In the genomic region with DNA sequence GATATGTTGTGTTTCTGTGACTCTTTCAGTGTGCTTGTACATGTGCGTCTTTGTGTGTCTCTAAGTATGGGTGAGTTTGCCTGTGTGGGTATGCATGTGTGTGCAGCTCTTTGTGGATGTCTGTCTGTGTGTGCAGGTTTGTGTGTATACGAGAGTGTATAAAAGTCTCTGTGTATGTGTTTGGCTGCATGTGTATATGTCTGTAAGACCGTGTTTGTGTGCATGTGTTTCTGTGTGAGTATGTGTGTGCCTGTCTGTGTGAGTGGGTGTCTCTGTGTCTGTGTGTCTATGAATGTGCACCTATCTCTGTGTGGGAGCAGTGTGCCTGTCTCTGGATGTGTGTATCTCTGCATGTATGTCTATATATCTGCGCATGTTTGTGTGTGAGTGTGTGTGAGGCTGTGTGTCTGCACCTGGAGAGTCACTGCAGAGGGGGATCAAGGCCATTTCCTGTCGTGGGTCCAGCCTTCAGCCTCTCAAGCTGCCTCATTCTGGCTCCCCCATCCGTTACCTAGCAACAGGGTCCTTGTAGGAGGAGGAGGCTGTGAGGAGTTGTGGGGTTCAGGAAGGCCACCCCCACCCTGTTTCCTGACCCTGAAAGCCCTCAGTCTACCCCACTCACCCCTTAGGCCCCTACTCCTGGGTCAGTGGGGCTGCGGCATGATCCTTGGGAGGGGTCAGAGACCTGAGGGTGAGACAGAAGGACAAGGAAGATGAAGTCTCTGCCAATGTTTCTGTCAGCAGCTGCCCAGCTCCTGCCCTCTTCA, we compare ENCODE assay signal across 12 cellular contexts. TPM values are rescaled to one million over a fixed set of nuclear protein-coding genes. Genes with fewer than 3 reads are reported as not detected.
DNase-seq lines count a peak whose midpoint lies in the region; TF ChIP-seq lines count a peak whose summit lies in the region.
"Had no signal": no experiment of that assay in that cellular context is flagged by ENCODE, and none has a peak within 500 bp of the region (broad histone marks: within the 10 kb centered on the region; RNA-seq: fewer than 3 reads in every experiment).

No MANE protein-coding gene starts in this region.

- H3K4me1 ChIP-seq in mononuclear cell (ENCODE audit: insufficient read depth, low read length) (peaks cover 100% of the 10 kb centered on the region), GM23248 (ENCODE audit: insufficient read depth) (no peaks in the 10 kb centered on the region)

- peak; percentile 73 for DNase-seq in GM20000 (ENCODE audit: low spot score)
- peak; percentile 66 for DNase-seq in NCI-H2196 (lab: John Stamatoyannopoulos, UW; ENCODE audit: unreplicated experiment)
- no peak for DNase-seq in hippocampal formation (lab: John Stamatoyannopoulos, UW)
- DNase-seq in hepatic stellate cell (ENCODE audit: low spot score) = no peak
- no peak for DNase-seq in H4 (ENCODE audit: low spot score)
- no peak for DNase-seq in GM23248
- DNase-seq: foreskin melanocyte, left ventricle myocardium inferior, NCI-H1694, psoas muscle had no signal

- H3K79me2 ChIP-seq in GM23248 (ENCODE audit: insufficient read depth) = no peaks in the 10 kb centered on the region

- H3K27ac ChIP-seq in GM23248 = no peak overlapping the region
- H3K27ac ChIP-seq: left ventricle myocardium inferior, psoas muscle had no signal

- H3K9me3 ChIP-seq in mononuclear cell (ENCODE audit: low read depth, low read length) (no peaks in the 10 kb centered on the region), GM23248 (ENCODE audit: low read depth) (no peaks in the 10 kb centered on the region)
- H3K9me3 ChIP-seq: left ventricle myocardium inferior, psoas muscle had no signal

- H2AFZ ChIP-seq in GM23248 = no peak overlapping the region

- H3K9ac ChIP-seq in GM23248 = no peak overlapping the region

- no peak overlapping the region for H3K4me2 ChIP-seq in GM23248 (ENCODE audit: unreplicated experiment)

- H3K9me2 ChIP-seq in GM23248 (ENCODE audit: insufficient read depth) = no peaks in the 10 kb centered on the region

- no peaks in the 10 kb centered on the region for H3F3A ChIP-seq in GM23248 (ENCODE audit: insufficient read depth)

- TF ChIP-seq CTCF in GM12875 (IDR thresholded peaks at IDR 0.05; ENCODE audit: borderline replicate concordance, insufficient read depth, low read depth, low read length) (no peak), GM20000 (IDR thresholded peaks at IDR 0.05; ENCODE audit: extremely low read depth, missing control alignments) (no peak)

- H3K4me3 ChIP-seq in GM12875 (ENCODE audit: low read depth, low read length) (peak overlapping the region; percentile 56), mononuclear cell (ENCODE audit: low read length) (peak overlapping the region; percentile 47), GM23248 (no peak overlapping the region)
- H3K4me3 ChIP-seq: left ventricle myocardium inferior, psoas muscle had no signal

- H3K27me3 ChIP-seq in mononuclear cell (ENCODE audit: insufficient read depth, low read length) (no peaks in the 10 kb centered on the region), GM23248 (replicated peaks; ENCODE audit: insufficient read depth) (no peaks in the 10 kb centered on the region)

- no peaks in the 10 kb centered on the region for H3K36me3 ChIP-seq in GM23248 (ENCODE audit: low read depth)
- H3K36me3 ChIP-seq: left ventricle myocardium inferior had no signal

- 65 to 72% methylated on average over 7 of the region's 7 CpGs for WGBS in GM23248 (ENCODE audit: low coverage in 1 of 2, low lambda C conversion rate in 2 of 2, missing lambda C conversion rate in 2 of 2), 2 experiments

- H4K20me1 ChIP-seq in GM23248 (ENCODE audit: insufficient read depth) = no peaks in the 10 kb centered on the region

- in situ Hi-C loops in GM23248 (cut with MboI) = loop anchor here (25.0 kb wide), 2 partner anchors 212 to 512 kb away; no protein-coding TSS in a partner anchor

RNA-seq across cellular contexts. Expression of a gene that starts 10.3 kb away (rescaled TPM):
- 123 TPM for total RNA-seq in mononuclear cell
- total RNA-seq in H4 (2014; rRNA removed; shearing (Covaris generic)) = not detected in 2 replicates
- total RNA-seq in GM23248 (2014; rRNA removed; shearing (Covaris generic)) = not detected in 2 replicates
- not detected in 2 replicates for polyA plus RNA-seq in GM23248 (2016; fragmentation: Nextera tagmentation; extraction: Ambion mirVana)

RNA-seq across cellular contexts. Expression of a gene that starts 20.7 kb away (rescaled TPM):
- total RNA-seq in mononuclear cell = 3.3 TPM
- 2.0 and 3.6 TPM in 2 replicates for total RNA-seq in H4 (2014; rRNA removed; shearing (Covaris generic))
- 5.3 and 5.8 TPM in 2 replicates for total RNA-seq in GM23248 (2014; rRNA removed; shearing (Covaris generic))
- polyA plus RNA-seq in GM23248 (2016; fragmentation: Nextera tagmentation; extraction: Ambion mirVana) = 3.9 and 4.5 TPM in 2 replicates

RNA-seq across cellular contexts. Expression of a gene that starts 47.3 kb away (rescaled TPM):
- total RNA-seq in mononuclear cell = 85.6 TPM
- total RNA-seq in H4 (2014; rRNA removed; shearing (Covaris generic)) = 257 and 342 TPM in 2 replicates
- 31.9 and 32.1 TPM in 2 replicates for total RNA-seq in GM23248 (2014; rRNA removed; shearing (Covaris generic))
- polyA plus RNA-seq in GM23248 (2016; fragmentation: Nextera tagmentation; extraction: Ambion mirVana) = 50.2 and 53.5 TPM in 2 replicates

Comparison
In these comparisons a context has a peak if more than half of its experiments do, and no peak if none do; other contexts are left out.
1. DNase-seq: peak in GM20000 (single experiment) and NCI-H2196 (single experiment); none in hippocampal formation (0 of 2), hepatic stellate cell (single experiment), H4 (single experiment) and GM23248 (single experiment).
2. RNA of a gene that starts 10.3 kb away (total RNA-seq): 123 TPM in mononuclear cell (single experiment); not detected in H4 and not detected in GM23248; every median in the first group is over 100 times any median in the second.